In the genomic region with DNA sequence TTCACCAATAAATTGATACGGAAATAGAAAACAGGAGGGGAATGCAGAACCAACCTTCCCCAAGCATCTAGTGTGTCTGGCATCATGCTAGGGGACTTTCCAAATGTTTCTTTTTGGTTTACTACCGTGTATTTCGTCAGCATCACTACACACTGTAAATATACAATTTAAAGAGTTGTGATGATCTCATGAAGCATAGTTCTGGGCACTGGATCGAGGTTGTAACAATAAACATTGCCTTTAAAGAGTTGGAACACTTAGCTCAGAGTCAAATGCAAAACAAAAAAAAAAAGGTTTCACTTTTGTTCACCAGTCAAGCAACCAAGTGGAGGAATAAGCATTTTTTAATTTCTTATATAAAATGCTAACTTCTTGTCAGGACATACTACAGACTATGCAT, we compare ENCODE assay signal across 15 cellular contexts. TPM values are rescaled to one million over a fixed set of nuclear protein-coding genes. Genes with fewer than 3 reads are reported as not detected.
DNase-seq lines count a peak whose midpoint lies in the region; ATAC-seq and TF ChIP-seq lines count a peak whose summit lies in the region.
"Had no signal": no experiment of that assay in that cellular context is flagged by ENCODE, and none has a peak within 500 bp of the region (broad histone marks: within the 10 kb centered on the region; RNA-seq: fewer than 3 reads in every experiment).

No MANE protein-coding gene starts in this region.

- peak overlapping the region; percentile 4 for H3K27ac Mint-ChIP-seq in stimulated activated naive CD8-positive, alpha-beta T cell treated with anti-CD3 and anti-CD28 coated beads, Interleukin-15, Interleukin-2, amounts not matched to agents 100 ng/mL and 50 ng/mL, for 24 hours
- H3K27ac Mint-ChIP-seq: activated naive CD8-positive, alpha-beta T cell treated with anti-CD3 and anti-CD28 coated beads, Interleukin-2, amount 10 ng/mL, durations not matched to agents 7 days and 5 days had no signal

- H3K4me1 ChIP-seq in SJSA1 (replicated peaks): peaks cover 19% of the 10 kb centered on the region
- H3K4me1 ChIP-seq: testis had no signal

- no peak for TF ChIP-seq CTCF in fibroblast of pulmonary artery (IDR thresholded peaks at IDR 0.05; ENCODE audit: low read length, missing control alignments)

- no peak for TF ChIP-seq POLR2A in erythroblast (IDR thresholded peaks at IDR 0.05; ENCODE audit: low read length)

- H3K36me3 Mint-ChIP-seq in stimulated activated naive CD8-positive, alpha-beta T cell treated with anti-CD3 and anti-CD28 coated beads, Interleukin-15, Interleukin-2, amounts not matched to agents 100 ng/mL and 50 ng/mL, for 24 hours (ENCODE audit: low read depth): peaks cover 11% of the 10 kb centered on the region

- no peak for DNase-seq in stimulated activated naive CD8-positive, alpha-beta T cell treated with anti-CD3 and anti-CD28 coated beads, Interleukin-15, Interleukin-2, amounts not matched to agents 100 U/mL and 50 U/mL, for 24 hours
- DNase-seq in SJSA1 (ENCODE audit: low read depth in 1 of 2, low spot score in 2 of 2): peak; percentile 44 to 67
- DNase-seq in fibroblast of pulmonary artery (ENCODE audit: low read depth): peak; percentile 44
- DNase-seq in NCI-H82 treated with DMSO at 0.1 percent for 48 hours (lab: John Stamatoyannopoulos, UW; ENCODE audit: unreplicated experiment): no peak
- DNase-seq in erythroblast (lab: John Stamatoyannopoulos, UW): no peak
- DNase-seq in hypothalamus (lab: John Stamatoyannopoulos, UW): no peak
- DNase-seq: activated naive CD8-positive, alpha-beta T cell treated with anti-CD3 and anti-CD28 coated beads, Interleukin-2, amount 10 ng/mL, durations not matched to agents 7 days and 5 days; dermis blood vessel endothelial cell; DMS53; foreskin keratinocyte; NCI-H1092; pancreas; testis had no signal

- H3K27me3 Mint-ChIP-seq in stimulated activated naive CD8-positive, alpha-beta T cell treated with anti-CD3 and anti-CD28 coated beads, Interleukin-15, Interleukin-2, amounts not matched to agents 100 ng/mL and 50 ng/mL, for 24 hours: no peaks in the 10 kb centered on the region
- H3K27me3 Mint-ChIP-seq: activated naive CD8-positive, alpha-beta T cell treated with anti-CD3 and anti-CD28 coated beads, Interleukin-2, amount 10 ng/mL, durations not matched to agents 7 days and 5 days had no signal

- H3K4me3 ChIP-seq in SJSA1 (no peak overlapping the region), fibroblast of pulmonary artery (replicated peaks; ENCODE audit: low read depth, low read length) (no peak overlapping the region)
- H3K4me3 ChIP-seq: pancreas, testis had no signal

- peak overlapping the region; percentile 10; the same call in 1 of the 2 replicates for H3K27ac ChIP-seq in SJSA1
- H3K27ac ChIP-seq: foreskin keratinocyte, pancreas, testis had no signal

- ATAC-seq in stimulated activated naive CD8-positive, alpha-beta T cell treated with anti-CD3 and anti-CD28 coated beads, Interleukin-15, Interleukin-2, amounts not matched to agents 100 U/mL and 50 U/mL, for 24 hours: no peak
- ATAC-seq in HG03520 (IDR thresholded peaks at IDR 0.05; ENCODE audit: unreplicated experiment): no peak
- ATAC-seq: foreskin keratinocyte, pancreas had no signal

- H3K4me1 Mint-ChIP-seq in stimulated activated naive CD8-positive, alpha-beta T cell treated with anti-CD3 and anti-CD28 coated beads, Interleukin-15, Interleukin-2, amounts not matched to agents 100 ng/mL and 50 ng/mL, for 24 hours (ENCODE audit: low read depth): peaks cover 19% of the 10 kb centered on the region

- no peaks in the 10 kb centered on the region for H3K9me3 Mint-ChIP-seq in stimulated activated naive CD8-positive, alpha-beta T cell treated with anti-CD3 and anti-CD28 coated beads, Interleukin-15, Interleukin-2, amounts not matched to agents 100 ng/mL and 50 ng/mL, for 24 hours
- H3K9me3 Mint-ChIP-seq: activated naive CD8-positive, alpha-beta T cell treated with anti-CD3 and anti-CD28 coated beads, Interleukin-2, amount 10 ng/mL, durations not matched to agents 7 days and 5 days had no signal

- H3K27me3 ChIP-seq in SJSA1 (replicated peaks): no peaks in the 10 kb centered on the region; the same call in 1 of the 2 replicates
- H3K27me3 ChIP-seq: foreskin keratinocyte, pancreas, testis had no signal

- no peaks in the 10 kb centered on the region for H3K9me3 ChIP-seq in SJSA1 (replicated peaks)
- H3K9me3 ChIP-seq: pancreas, testis had no signal

- H3K36me3 ChIP-seq in SJSA1: peaks cover 17% of the 10 kb centered on the region

- H3K4me3 Mint-ChIP-seq in stimulated activated naive CD8-positive, alpha-beta T cell treated with anti-CD3 and anti-CD28 coated beads, Interleukin-15, Interleukin-2, amounts not matched to agents 100 ng/mL and 50 ng/mL, for 24 hours: no peak overlapping the region
- H3K4me3 Mint-ChIP-seq: activated naive CD8-positive, alpha-beta T cell treated with anti-CD3 and anti-CD28 coated beads, Interleukin-2, amount 10 ng/mL, durations not matched to agents 7 days and 5 days had no signal

RNA-seq across cellular contexts. Expression of a gene that starts 2.9 kb away (rescaled TPM):
- 2.8 and 4.7 TPM in 2 replicates for total RNA-seq in SJSA1 (2014; rRNA removed; shearing (Covaris generic))

RNA-seq across cellular contexts. Expression of a gene that starts 43.4 kb away (rescaled TPM):
- total RNA-seq in SJSA1 (2014; rRNA removed; shearing (Covaris generic)): 29.0 and 43.5 TPM in 2 replicates

RNA-seq across cellular contexts. Expression of a gene that starts 54.1 kb away (rescaled TPM):
- 25.1 and 31.0 TPM in 2 replicates for total RNA-seq in SJSA1 (2014; rRNA removed; shearing (Covaris generic))

Comparison
In these comparisons a context has a peak if more than half of its experiments do, and no peak if none do; other contexts are left out.
1. DNase-seq: peak in SJSA1 (2 of 2) and fibroblast of pulmonary artery (single experiment); none in stimulated activated naive CD8-positive, alpha-beta T cell treated with anti-CD3 and anti-CD28 coated beads, Interleukin-15, Interleukin-2, amounts not matched to agents 100 U/mL and 50 U/mL, for 24 hours (single experiment), NCI-H82 treated with DMSO at 0.1 percent for 48 hours (single experiment), erythroblast (0 of 2) and hypothalamus (0 of 51).